Comparison of ENCODE assay signal across 1 cellular context in the genomic region with DNA sequence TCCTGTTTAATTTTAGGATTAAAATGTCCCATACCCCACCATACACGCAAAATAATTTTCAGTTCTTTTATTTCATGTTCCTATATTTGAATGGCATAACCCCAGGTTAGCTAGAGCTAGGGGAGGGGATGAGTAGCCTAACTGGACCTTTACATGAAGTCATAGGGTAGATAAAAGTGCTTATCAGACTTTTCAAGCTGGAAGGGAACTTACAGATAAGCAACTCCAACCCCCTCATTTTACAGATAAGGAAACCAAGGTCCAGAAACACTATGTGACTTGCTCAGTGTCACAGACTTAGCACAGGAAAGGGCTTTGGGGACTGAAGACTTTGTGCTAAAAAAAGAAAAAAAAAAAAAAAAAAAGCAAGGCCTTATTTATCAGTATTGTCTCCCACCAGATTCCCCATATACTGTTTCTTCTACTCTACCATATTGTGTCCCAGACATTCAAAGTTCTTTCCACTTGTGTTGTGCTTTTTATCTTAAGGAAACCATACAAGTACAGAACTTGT.
TF ChIP-seq lines count a peak whose summit lies in the region.

No MANE protein-coding gene starts in this region.

TF ChIP-seq in K562, 482 proteins besides CTCF, POLR2A, EP300 and RAD21 (continued from another document and continues in another):
- peak; percentile 15; the same call in 1 of the 2 replicates for TF ChIP-seq PHF8 (IDR thresholded peaks at IDR 0.05; ENCODE audit: borderline replicate concordance, low read length)
- TF ChIP-seq ZNF668 (CRISPR knock-in tag; IDR thresholded peaks at IDR 0.05) = no peak
- TF ChIP-seq MTA3 (IDR thresholded peaks at IDR 0.05; ENCODE audit: borderline replicate concordance) = peak; percentile 89
- TF ChIP-seq EZH2 (IDR thresholded peaks at IDR 0.05; ENCODE audit: borderline replicate concordance, low read depth, low read length) = no peak
- no peak; the same call in 1 of the 2 replicates for TF ChIP-seq ZNF24 (IDR thresholded peaks at IDR 0.05)
- TF ChIP-seq, protein P1, sequence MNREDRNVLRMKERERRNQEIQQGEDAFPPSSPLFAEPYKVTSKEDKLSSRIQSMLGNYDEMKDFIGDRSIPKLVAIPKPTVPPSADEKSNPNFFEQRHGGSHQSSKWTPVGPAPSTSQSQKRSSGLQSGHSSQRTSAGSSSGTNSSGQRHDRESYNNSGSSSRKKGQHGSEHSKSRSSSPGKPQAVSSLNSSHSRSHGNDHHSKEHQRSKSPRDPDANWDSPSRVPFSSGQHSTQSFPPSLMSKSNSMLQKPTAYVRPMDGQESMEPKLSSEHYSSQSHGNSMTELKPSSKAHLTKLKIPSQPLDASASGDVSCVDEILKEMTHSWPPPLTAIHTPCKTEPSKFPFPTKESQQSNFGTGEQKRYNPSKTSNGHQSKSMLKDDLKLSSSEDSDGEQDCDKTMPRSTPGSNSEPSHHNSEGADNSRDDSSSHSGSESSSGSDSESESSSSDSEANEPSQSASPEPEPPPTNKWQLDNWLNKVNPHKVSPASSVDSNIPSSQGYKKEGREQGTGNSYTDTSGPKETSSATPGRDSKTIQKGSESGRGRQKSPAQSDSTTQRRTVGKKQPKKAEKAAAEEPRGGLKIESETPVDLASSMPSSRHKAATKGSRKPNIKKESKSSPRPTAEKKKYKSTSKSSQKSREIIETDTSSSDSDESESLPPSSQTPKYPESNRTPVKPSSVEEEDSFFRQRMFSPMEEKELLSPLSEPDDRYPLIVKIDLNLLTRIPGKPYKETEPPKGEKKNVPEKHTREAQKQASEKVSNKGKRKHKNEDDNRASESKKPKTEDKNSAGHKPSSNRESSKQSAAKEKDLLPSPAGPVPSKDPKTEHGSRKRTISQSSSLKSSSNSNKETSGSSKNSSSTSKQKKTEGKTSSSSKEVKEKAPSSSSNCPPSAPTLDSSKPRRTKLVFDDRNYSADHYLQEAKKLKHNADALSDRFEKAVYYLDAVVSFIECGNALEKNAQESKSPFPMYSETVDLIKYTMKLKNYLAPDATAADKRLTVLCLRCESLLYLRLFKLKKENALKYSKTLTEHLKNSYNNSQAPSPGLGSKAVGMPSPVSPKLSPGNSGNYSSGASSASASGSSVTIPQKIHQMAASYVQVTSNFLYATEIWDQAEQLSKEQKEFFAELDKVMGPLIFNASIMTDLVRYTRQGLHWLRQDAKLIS (CRISPR knock-in tag; IDR thresholded peaks at IDR 0.05) = peak; percentile 28; the same call in 1 of the 2 replicates
- TF ChIP-seq PHF20 (IDR thresholded peaks at IDR 0.05; ENCODE audit: partially characterized antibody) = no peak
- TF ChIP-seq, protein P2, sequence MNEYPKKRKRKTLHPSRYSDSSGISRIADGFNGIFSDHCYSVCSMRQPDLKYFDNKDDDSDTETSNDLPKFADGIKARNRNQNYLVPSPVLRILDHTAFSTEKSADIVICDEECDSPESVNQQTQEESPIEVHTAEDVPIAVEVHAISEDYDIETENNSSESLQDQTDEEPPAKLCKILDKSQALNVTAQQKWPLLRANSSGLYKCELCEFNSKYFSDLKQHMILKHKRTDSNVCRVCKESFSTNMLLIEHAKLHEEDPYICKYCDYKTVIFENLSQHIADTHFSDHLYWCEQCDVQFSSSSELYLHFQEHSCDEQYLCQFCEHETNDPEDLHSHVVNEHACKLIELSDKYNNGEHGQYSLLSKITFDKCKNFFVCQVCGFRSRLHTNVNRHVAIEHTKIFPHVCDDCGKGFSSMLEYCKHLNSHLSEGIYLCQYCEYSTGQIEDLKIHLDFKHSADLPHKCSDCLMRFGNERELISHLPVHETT (CRISPR knock-in tag; conservative IDR thresholded peaks at IDR 0.05 in 1 of 2, IDR thresholded peaks at IDR 0.05 in 1 of 2) = peak in 1 of 2 experiments; percentile 84; a peak in 2 of 4 replicates
- TF ChIP-seq ZC3H4 (CRISPR knock-in tag; IDR thresholded peaks at IDR 0.05; ENCODE audit: borderline replicate concordance) = no peak
- peak; percentile 96 for TF ChIP-seq JUN (IDR thresholded peaks at IDR 0.05; ENCODE audit: borderline replicate concordance, low read depth, low read length)
- TF ChIP-seq JUN (CRISPR knock-in tag; IDR thresholded peaks at IDR 0.05; ENCODE audit: borderline replicate concordance) = no peak
- no peak for TF ChIP-seq HDAC8 (tag; IDR thresholded peaks at IDR 0.05)
- no peak for TF ChIP-seq PCBP1 (IDR thresholded peaks at IDR 0.05; ENCODE audit: low read depth, low read length, poor library complexity, severe bottlenecking)
- TF ChIP-seq CBX2 (IDR thresholded peaks at IDR 0.05; ENCODE audit: insufficient read depth, low read length, poor library complexity, severe bottlenecking) = no peak
- TF ChIP-seq, protein P3, sequence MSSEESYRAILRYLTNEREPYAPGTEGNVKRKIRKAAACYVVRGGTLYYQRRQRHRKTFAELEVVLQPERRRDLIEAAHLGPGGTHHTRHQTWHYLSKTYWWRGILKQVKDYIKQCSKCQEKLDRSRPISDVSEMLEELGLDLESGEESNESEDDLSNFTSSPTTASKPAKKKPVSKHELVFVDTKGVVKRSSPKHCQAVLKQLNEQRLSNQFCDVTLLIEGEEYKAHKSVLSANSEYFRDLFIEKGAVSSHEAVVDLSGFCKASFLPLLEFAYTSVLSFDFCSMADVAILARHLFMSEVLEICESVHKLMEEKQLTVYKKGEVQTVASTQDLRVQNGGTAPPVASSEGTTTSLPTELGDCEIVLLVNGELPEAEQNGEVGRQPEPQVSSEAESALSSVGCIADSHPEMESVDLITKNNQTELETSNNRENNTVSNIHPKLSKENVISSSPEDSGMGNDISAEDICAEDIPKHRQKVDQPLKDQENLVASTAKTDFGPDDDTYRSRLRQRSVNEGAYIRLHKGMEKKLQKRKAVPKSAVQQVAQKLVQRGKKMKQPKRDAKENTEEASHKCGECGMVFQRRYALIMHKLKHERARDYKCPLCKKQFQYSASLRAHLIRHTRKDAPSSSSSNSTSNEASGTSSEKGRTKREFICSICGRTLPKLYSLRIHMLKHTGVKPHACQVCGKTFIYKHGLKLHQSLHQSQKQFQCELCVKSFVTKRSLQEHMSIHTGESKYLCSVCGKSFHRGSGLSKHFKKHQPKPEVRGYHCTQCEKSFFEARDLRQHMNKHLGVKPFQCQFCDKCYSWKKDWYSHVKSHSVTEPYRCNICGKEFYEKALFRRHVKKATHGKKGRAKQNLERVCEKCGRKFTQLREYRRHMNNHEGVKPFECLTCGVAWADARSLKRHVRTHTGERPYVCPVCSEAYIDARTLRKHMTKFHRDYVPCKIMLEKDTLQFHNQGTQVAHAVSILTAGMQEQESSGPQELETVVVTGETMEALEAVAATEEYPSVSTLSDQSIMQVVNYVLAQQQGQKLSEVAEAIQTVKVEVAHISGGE (CRISPR knock-in tag; IDR thresholded peaks at IDR 0.05) = peak in 1 of 3 experiments; percentile 77; a peak in 1 of 6 replicates
- TF ChIP-seq ZNF133 (CRISPR knock-in tag; IDR thresholded peaks at IDR 0.05) = no peak
- TF ChIP-seq PPARD (CRISPR knock-in tag; IDR thresholded peaks at IDR 0.05) = no peak
- no peak for TF ChIP-seq SIN3B (IDR thresholded peaks at IDR 0.05; ENCODE audit: low read depth)
- no peak for TF ChIP-seq ARID2 (IDR thresholded peaks at IDR 0.05)
- no peak for TF ChIP-seq POLR3A (IDR thresholded peaks at IDR 0.05; ENCODE audit: borderline replicate concordance, extremely low read depth, insufficient read depth, insufficient read length)
- TF ChIP-seq HDAC6 (IDR thresholded peaks at IDR 0.05; ENCODE audit: low read depth, low read length) = no peak
- TF ChIP-seq RCOR1 (IDR thresholded peaks at IDR 0.05; ENCODE audit: borderline replicate concordance in 1 of 2, low read depth in 2 of 2, low read length in 2 of 2) = peak; percentile 59 to 97; a peak in 3 of 4 replicates
- TF ChIP-seq ETV6 (IDR thresholded peaks at IDR 0.05; ENCODE audit: borderline replicate concordance in 1 of 2, low read depth in 2 of 2, low read length in 1 of 2) = no peak
- TF ChIP-seq ETV6 (CRISPR knock-in tag; IDR thresholded peaks at IDR 0.05; ENCODE audit: borderline replicate concordance) = no peak
- no peak for TF ChIP-seq ZNF445 (CRISPR knock-in tag; IDR thresholded peaks at IDR 0.05; ENCODE audit: low read depth)
- TF ChIP-seq ZNF239 (CRISPR knock-in tag; IDR thresholded peaks at IDR 0.05) = no peak; the same call in 1 of the 2 replicates
- no peak for TF ChIP-seq ZNF217 (CRISPR knock-in tag; IDR thresholded peaks at IDR 0.05)
- TF ChIP-seq, protein P4, sequence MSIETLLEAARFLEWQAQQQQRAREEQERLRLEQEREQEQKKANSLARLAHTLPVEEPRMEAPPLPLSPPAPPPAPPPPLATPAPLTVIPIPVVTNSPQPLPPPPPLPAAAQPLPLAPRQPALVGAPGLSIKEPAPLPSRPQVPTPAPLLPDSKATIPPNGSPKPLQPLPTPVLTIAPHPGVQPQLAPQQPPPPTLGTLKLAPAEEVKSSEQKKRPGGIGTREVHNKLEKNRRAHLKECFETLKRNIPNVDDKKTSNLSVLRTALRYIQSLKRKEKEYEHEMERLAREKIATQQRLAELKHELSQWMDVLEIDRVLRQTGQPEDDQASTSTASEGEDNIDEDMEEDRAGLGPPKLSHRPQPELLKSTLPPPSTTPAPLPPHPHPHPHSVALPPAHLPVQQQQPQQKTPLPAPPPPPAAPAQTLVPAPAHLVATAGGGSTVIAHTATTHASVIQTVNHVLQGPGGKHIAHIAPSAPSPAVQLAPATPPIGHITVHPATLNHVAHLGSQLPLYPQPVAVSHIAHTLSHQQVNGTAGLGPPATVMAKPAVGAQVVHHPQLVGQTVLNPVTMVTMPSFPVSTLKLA (conservative IDR thresholded peaks at IDR 0.05) = peak in 1 of 2 experiments; percentile 61; a peak in 1 of 4 replicates
- TF ChIP-seq TAF1 (IDR thresholded peaks at IDR 0.05; ENCODE audit: control insufficient read depth, extremely low read depth, insufficient read depth, low read length, severe bottlenecking) = peak; percentile 21
- peak; percentile 98 for TF ChIP-seq MTA2 (IDR thresholded peaks at IDR 0.05; ENCODE audit: low read depth)
- TF ChIP-seq POLR3G (IDR thresholded peaks at IDR 0.05; ENCODE audit: extremely low read depth, insufficient read length, insufficient replicate concordance) = no peak
- no peak for TF ChIP-seq ZNF146 (CRISPR knock-in tag; IDR thresholded peaks at IDR 0.05; ENCODE audit: unreplicated experiment)
- no peak for TF ChIP-seq SNIP1 (IDR thresholded peaks at IDR 0.05; ENCODE audit: low read depth)
- TF ChIP-seq, protein P5, sequence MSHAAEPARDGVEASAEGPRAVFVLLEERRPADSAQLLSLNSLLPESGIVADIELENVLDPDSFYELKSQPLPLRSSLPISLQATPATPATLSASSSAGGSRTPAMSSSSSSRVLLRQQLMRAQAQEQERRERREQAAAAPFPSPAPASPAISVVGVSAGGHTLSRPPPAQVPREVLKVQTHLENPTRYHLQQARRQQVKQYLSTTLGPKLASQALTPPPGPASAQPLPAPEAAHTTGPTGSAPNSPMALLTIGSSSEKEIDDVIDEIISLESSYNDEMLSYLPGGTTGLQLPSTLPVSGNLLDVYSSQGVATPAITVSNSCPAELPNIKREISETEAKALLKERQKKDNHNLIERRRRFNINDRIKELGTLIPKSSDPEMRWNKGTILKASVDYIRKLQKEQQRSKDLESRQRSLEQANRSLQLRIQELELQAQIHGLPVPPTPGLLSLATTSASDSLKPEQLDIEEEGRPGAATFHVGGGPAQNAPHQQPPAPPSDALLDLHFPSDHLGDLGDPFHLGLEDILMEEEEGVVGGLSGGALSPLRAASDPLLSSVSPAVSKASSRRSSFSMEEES (CRISPR knock-in tag; IDR thresholded peaks at IDR 0.05) = no peak
- TF ChIP-seq DACH1 (IDR thresholded peaks at IDR 0.05; ENCODE audit: partially characterized antibody) = peak; percentile 74
- TF ChIP-seq BMI1 (IDR thresholded peaks at IDR 0.05; ENCODE audit: low read length) = no peak
- TF ChIP-seq, protein P6, sequence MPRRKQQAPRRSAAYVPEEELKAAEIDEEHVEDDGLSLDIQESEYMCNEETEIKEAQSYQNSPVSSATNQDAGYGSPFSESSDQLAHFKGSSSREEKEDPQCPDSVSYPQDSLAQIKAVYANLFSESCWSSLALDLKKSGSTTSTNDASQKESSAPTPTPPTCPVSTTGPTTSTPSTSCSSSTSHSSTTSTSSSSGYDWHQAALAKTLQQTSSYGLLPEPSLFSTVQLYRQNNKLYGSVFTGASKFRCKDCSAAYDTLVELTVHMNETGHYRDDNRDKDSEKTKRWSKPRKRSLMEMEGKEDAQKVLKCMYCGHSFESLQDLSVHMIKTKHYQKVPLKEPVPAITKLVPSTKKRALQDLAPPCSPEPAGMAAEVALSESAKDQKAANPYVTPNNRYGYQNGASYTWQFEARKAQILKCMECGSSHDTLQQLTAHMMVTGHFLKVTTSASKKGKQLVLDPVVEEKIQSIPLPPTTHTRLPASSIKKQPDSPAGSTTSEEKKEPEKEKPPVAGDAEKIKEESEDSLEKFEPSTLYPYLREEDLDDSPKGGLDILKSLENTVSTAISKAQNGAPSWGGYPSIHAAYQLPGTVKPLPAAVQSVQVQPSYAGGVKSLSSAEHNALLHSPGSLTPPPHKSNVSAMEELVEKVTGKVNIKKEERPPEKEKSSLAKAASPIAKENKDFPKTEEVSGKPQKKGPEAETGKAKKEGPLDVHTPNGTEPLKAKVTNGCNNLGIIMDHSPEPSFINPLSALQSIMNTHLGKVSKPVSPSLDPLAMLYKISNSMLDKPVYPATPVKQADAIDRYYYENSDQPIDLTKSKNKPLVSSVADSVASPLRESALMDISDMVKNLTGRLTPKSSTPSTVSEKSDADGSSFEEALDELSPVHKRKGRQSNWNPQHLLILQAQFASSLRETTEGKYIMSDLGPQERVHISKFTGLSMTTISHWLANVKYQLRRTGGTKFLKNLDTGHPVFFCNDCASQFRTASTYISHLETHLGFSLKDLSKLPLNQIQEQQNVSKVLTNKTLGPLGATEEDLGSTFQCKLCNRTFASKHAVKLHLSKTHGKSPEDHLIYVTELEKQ (CRISPR knock-in tag; IDR thresholded peaks at IDR 0.05) = no peak
- TF ChIP-seq, protein P7, sequence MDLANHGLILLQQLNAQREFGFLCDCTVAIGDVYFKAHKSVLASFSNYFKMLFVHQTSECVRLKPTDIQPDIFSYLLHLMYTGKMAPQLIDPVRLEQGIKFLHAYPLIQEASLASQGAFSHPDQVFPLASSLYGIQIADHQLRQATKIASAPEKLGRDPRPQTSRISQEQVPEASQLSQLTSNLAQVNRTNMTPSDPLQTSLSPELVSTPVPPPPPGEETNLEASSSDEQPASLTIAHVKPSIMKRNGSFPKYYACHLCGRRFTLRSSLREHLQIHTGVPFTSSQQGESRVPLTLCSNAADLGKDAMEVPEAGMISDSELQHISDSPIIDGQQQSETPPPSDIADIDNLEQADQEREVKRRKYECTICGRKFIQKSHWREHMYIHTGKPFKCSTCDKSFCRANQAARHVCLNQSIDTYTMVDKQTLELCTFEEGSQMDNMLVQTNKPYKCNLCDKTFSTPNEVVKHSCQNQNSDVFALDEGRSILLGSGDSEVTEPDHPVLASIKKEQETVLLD (IDR thresholded peaks at IDR 0.05) = peak; percentile 83; the same call in 1 of the 2 replicates
- TF ChIP-seq, protein P8, sequence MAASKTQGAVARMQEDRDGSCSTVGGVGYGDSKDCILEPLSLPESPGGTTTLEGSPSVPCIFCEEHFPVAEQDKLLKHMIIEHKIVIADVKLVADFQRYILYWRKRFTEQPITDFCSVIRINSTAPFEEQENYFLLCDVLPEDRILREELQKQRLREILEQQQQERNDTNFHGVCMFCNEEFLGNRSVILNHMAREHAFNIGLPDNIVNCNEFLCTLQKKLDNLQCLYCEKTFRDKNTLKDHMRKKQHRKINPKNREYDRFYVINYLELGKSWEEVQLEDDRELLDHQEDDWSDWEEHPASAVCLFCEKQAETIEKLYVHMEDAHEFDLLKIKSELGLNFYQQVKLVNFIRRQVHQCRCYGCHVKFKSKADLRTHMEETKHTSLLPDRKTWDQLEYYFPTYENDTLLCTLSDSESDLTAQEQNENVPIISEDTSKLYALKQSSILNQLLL (CRISPR knock-in tag; IDR thresholded peaks at IDR 0.05; ENCODE audit: borderline replicate concordance) = no peak
